Comparison of ENCODE assay signal across 1 cellular context in genomic region chr10:123136221-123136805, GRCh38.
TF ChIP-seq lines count a peak whose summit lies in the region.

No MANE protein-coding gene starts in this region.

TF ChIP-seq in GM12878, 131 proteins besides CTCF, POLR2A, EP300 and RAD21:
- TF ChIP-seq EGR1 (IDR thresholded peaks at IDR 0.05; ENCODE audit: borderline replicate concordance in 1 of 2, low read depth in 2 of 2, low read length in 2 of 2): 0 out of 3 replicates have a peak, but pooled peaks of 1 of the 2 experiments have one; percentile 27
- TF ChIP-seq PAX5 (IDR thresholded peaks at IDR 0.05; ENCODE audit: borderline replicate concordance, low read depth, low read length): no peak
- 0 out of 2 replicates have a peak, but pooled peaks have one; percentile 22 for TF ChIP-seq EED (IDR thresholded peaks at IDR 0.05; ENCODE audit: low read depth)
